In genomic region chr9:98187926-98188325, GRCh38 we compare ENCODE assay signal across 13 cellular contexts.
"Had no signal": no experiment of that assay in that cellular context is flagged by ENCODE, and none has a peak within 500 bp of the region (broad histone marks: within the 10 kb centered on the region; RNA-seq: fewer than 3 reads in every experiment).

No MANE protein-coding gene starts in this region.

- ATAC-seq: pancreas; sciatic nerve; stimulated activated naive CD8-positive, alpha-beta T cell treated with anti-CD3 and anti-CD28 coated beads, Interleukin-15, amount 100 ng/mL, for 72 hours had no signal

- H3K27me3 Mint-ChIP-seq: stimulated activated naive CD8-positive, alpha-beta T cell treated with anti-CD3 and anti-CD28 coated beads, Interleukin-15, amount 100 ng/mL, for 72 hours had no signal

- DNase-seq: activated CD4-positive, alpha-beta T cell treated with anti-CD3 and anti-CD28 coated beads for 1 hour; activated CD4-positive, alpha-beta T cell treated with anti-CD3 and anti-CD28 coated beads, Interleukin-2, amount 50 U/mL, for 4 hours; activated naive CD4-positive, alpha-beta T cell treated with anti-CD3 and anti-CD28 coated beads for 36 hours; activated T-cell treated with anti-CD3 and anti-CD28 coated beads for 4 hours; foreskin melanocyte; pancreas; stimulated activated naive CD8-positive, alpha-beta T cell treated with anti-CD3 and anti-CD28 coated beads, Interleukin-15, amount 100 ng/mL, for 72 hours; SW 1271; T-helper 9 cell; upper lobe of left lung had no signal

- H3K36me3 ChIP-seq: cardiac muscle cell, pancreas, upper lobe of left lung had no signal

- H3K4me3 Mint-ChIP-seq: activated naive CD4-positive, alpha-beta T cell treated with anti-CD3 and anti-CD28 coated beads for 36 hours; stimulated activated naive CD8-positive, alpha-beta T cell treated with anti-CD3 and anti-CD28 coated beads, Interleukin-15, amount 100 ng/mL, for 72 hours had no signal

- H3K27ac ChIP-seq: cardiac muscle cell, pancreas, upper lobe of left lung had no signal

- H3K27ac Mint-ChIP-seq: activated naive CD4-positive, alpha-beta T cell treated with anti-CD3 and anti-CD28 coated beads for 36 hours; activated T-helper 2 cell treated with anti-CD3 and anti-CD28 coated beads, Interferon-gamma antibody, Interleukin-2, Interleukin-4, amounts not matched to agents 10 μg/mL and 5 μg/mL and 100 μg/mL, durations not matched to agents 14 hours and 24 hours and 36 hours had no signal

- H3K4me3 ChIP-seq: cardiac muscle cell, pancreas, upper lobe of left lung had no signal

- H3K9me3 ChIP-seq: pancreas, upper lobe of left lung had no signal

- H3K27me3 ChIP-seq: pancreas, upper lobe of left lung had no signal

- H3K4me1 ChIP-seq: pancreas had no signal
